20 cellular contexts compared by ENCODE assay signal in the genomic region with DNA sequence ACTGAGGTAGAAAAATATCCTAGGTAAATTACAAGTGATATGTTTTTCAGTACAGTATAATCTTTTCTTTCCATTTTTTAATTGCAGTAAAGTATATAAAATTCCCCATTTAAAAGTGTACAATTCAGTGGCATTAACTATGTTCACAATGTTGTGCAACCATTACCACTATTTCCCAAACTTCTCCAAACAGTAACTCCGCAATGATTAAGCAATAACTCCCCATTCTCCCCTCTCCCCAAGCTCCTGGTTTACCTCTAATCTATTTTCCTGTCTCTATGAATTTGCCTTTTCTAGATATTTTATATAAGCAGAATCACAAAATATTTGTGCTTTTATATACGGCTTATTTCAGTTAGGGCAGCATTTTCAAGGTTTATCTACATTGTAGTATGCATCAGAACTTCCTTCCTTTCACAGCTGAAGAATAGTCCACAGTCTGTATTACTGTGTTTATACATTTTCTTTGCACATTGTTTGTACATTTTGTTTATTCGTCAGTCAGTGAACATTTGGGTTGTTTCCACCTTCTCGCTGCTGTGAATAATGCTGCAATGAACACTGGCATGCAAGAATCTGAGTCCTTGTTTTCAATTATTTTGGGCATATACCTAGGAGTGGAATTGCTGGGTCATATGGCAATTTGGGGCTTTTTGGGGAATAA.
DNase-seq lines count a peak whose midpoint lies in the region; ATAC-seq and TF ChIP-seq lines count a peak whose summit lies in the region.
"Had no signal": no experiment of that assay in that cellular context is flagged by ENCODE, and none has a peak within 500 bp of the region (broad histone marks: within the 10 kb centered on the region; RNA-seq: fewer than 3 reads in every experiment).

No MANE protein-coding gene starts in this region.

- no peak overlapping the region for H3K4me3 ChIP-seq in neutrophil (ENCODE audit: low read depth in 1 of 2, low read length in 1 of 2)
- H3K4me3 ChIP-seq: left ventricle myocardium inferior, SK-N-MC had no signal

- TF ChIP-seq CTCF in neutrophil (IDR thresholded peaks at IDR 0.05), result no peak

- H3K36me3 ChIP-seq in neutrophil, result no peaks in the 10 kb centered on the region

- H3K27me3 ChIP-seq in neutrophil, result no peaks in the 10 kb centered on the region

- ATAC-seq in HG02798 (IDR thresholded peaks at IDR 0.05; ENCODE audit: poor library complexity, unreplicated experiment) (no peak), HG03108 (IDR thresholded peaks at IDR 0.05; ENCODE audit: unreplicated experiment) (no peak)
- ATAC-seq: activated CD8-positive, alpha-beta T cell treated with anti-CD3 and anti-CD28 coated beads for 36 hours; esophagus mucosa had no signal

- DNase-seq in AML-193 (lab: John Stamatoyannopoulos, UW) (peak; percentile 30 to 41), SKM-1 (lab: John Stamatoyannopoulos, UW; ENCODE audit: unreplicated experiment) (peak; percentile 23), fibroblast of peridontal ligament (ENCODE audit: extremely low read depth) (peak; percentile 50), ecto neural progenitor cell (ENCODE audit: low spot score) (no peak), GM03348 (ENCODE audit: low spot score) (no peak)
- DNase-seq: activated CD8-positive, alpha-beta T cell treated with anti-CD3 and anti-CD28 coated beads for 36 hours; activated naive CD4-positive, alpha-beta T cell treated with Interleukin-2 at 50 U/mL for 16 hours; anterior cingulate cortex; C1 segment of cervical spinal cord; effector CD4-positive, alpha-beta T cell; left ventricle myocardium inferior; NCI-H1105; NCI-H524 treated with DMSO at 0.1 percent for 48 hours; T-helper 9 cell had no signal

- H3K4me1 ChIP-seq in neutrophil (ENCODE audit: control insufficient read depth in 1 of 2, insufficient read depth in 1 of 2, low read depth in 1 of 2, low read length in 1 of 2), result peaks cover 34 to 39% of the 10 kb centered on the region in 2 experiments

- no peaks in the 10 kb centered on the region for H3K9me3 ChIP-seq in neutrophil
- H3K9me3 ChIP-seq: left ventricle myocardium inferior had no signal

- H3K27ac ChIP-seq in neutrophil, result peak overlapping the region; percentile 30
- H3K27ac ChIP-seq: KMS-11, SK-N-MC had no signal

Comparison
In these comparisons a context has a peak if more than half of its experiments do, and no peak if none do; other contexts are left out.
1. DNase-seq: peak in AML-193 (2 of 2), SKM-1 (single experiment) and fibroblast of peridontal ligament (single experiment); none in ecto neural progenitor cell (single experiment) and GM03348 (single experiment).